ENCODE assay signal across 23 cellular contexts in genomic region chr15:91552555-91552954, GRCh38.
DNase-seq lines count a peak whose midpoint lies in the region; ATAC-seq and TF ChIP-seq lines count a peak whose summit lies in the region.
"Had no signal": no experiment of that assay in that cellular context is flagged by ENCODE, and none has a peak within 500 bp of the region (broad histone marks: within the 10 kb centered on the region; RNA-seq: fewer than 3 reads in every experiment).

No MANE protein-coding gene starts in this region.

- no peaks in the 10 kb centered on the region for H3K36me3 ChIP-seq in left lung
- H3K36me3 ChIP-seq: lower lobe of right lung, pancreas, tibial artery had no signal

- TF ChIP-seq CTCF in left lung (IDR thresholded peaks at IDR 0.05) = no peak

- intact Hi-C loops in left lung (cut with DNase I) = no loop called here

- H3K4me3 ChIP-seq in left lung = no peak overlapping the region
- H3K4me3 ChIP-seq: body of pancreas, lower lobe of right lung, pancreas, tibial artery had no signal

- no peaks in the 10 kb centered on the region for H3K9me3 ChIP-seq in left lung
- H3K9me3 ChIP-seq: body of pancreas, lower lobe of right lung, pancreas, tibial artery had no signal

- no peaks in the 10 kb centered on the region for H3K4me1 ChIP-seq in left lung
- H3K4me1 ChIP-seq: body of pancreas, lower lobe of right lung, pancreas, tibial artery had no signal

- H3K27ac ChIP-seq in left lung = no peak overlapping the region
- H3K27ac ChIP-seq: body of pancreas, lower lobe of right lung, pancreas, tibial artery had no signal

- ATAC-seq in left lung (peak; percentile 22), HG02884 (IDR thresholded peaks at IDR 0.05; ENCODE audit: unreplicated experiment) (no peak)
- ATAC-seq: activated CD8-positive, alpha-beta memory T cell treated with anti-CD3 and anti-CD28 coated beads, Interleukin-2, amount 10 ng/mL, durations not matched to agents 7 days and 5 days; body of pancreas; CD8-positive, alpha-beta T cell; lower lobe of right lung; pancreas; PC-3; stimulated activated naive CD8-positive, alpha-beta T cell treated with anti-CD3 and anti-CD28 coated beads, Interleukin-15, amount 100 ng/mL, for 72 hours had no signal

- no peaks in the 10 kb centered on the region for H3K27me3 ChIP-seq in left lung
- H3K27me3 ChIP-seq: body of pancreas, pancreas, tibial artery had no signal

- DNase-seq in NCI-H1694 treated with DMSO at 0.1 percent for 48 hours (lab: John Stamatoyannopoulos, UW) (peak; percentile 21), NCI-H1694 (lab: John Stamatoyannopoulos, UW) (no peak), DMS 273 treated with DMSO at 0.1 percent for 48 hours (lab: John Stamatoyannopoulos, UW) (peak; percentile 79), NCI-H524 treated with DMSO at 0.1 percent for 48 hours (lab: John Stamatoyannopoulos, UW) (peak; percentile 75), left lung (no peak), Ammon's horn (ENCODE audit: low spot score) (no peak), SK-N-DZ (ENCODE audit: low spot score) (no peak)
- DNase-seq: activated CD8-positive, alpha-beta memory T cell treated with anti-CD3 and anti-CD28 coated beads, Interleukin-2, amount 10 ng/mL, durations not matched to agents 7 days and 5 days; activated T-cell treated with anti-CD3 and anti-CD28 coated beads, Interleukin-2, amount 50 U/mL, for 48 hours; body of pancreas; CD8-positive, alpha-beta T cell; H7; lower lobe of right lung; NK-92 treated with Interleukin-12 subunit alpha and Interleukin-12 subunit beta, amount 100 ng/mL, for 24 hours; pancreas; PC-3; SHP77; small intestine; stimulated activated naive CD8-positive, alpha-beta T cell treated with anti-CD3 and anti-CD28 coated beads, Interleukin-15, amount 100 ng/mL, for 72 hours; SW 1271; T1000; tibial artery had no signal

Comparison
In these comparisons a context has a peak if more than half of its experiments do, and no peak if none do; other contexts are left out.
1. DNase-seq: peak in NCI-H1694 treated with DMSO at 0.1 percent for 48 hours (single experiment), DMS 273 treated with DMSO at 0.1 percent for 48 hours (single experiment) and NCI-H524 treated with DMSO at 0.1 percent for 48 hours (single experiment); none in NCI-H1694 (single experiment), left lung (0 of 2), Ammon's horn (single experiment) and SK-N-DZ (single experiment).